26 cellular contexts compared by ENCODE assay signal in the genomic region with DNA sequence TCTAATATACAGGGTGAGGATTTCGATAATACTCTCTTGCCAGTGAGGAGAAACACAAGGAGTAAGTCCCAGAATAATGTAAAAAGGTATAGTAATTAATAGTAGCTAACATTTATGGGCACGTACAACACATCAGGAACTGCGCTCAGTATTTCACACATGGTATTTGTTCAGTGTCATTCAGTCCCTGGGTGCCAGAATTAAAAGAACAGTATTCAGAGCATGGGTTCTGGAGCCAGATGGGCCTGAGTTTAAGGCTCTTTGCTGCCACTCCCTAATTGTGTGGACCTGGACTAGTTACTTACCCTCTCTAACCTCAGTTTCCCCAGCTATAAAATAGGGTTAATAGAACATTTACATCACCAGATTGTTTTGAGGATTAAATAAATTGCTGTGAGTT. TPM values are rescaled to one million over a fixed set of nuclear protein-coding genes. Genes with fewer than 3 reads are reported as not detected.
DNase-seq lines count a peak whose midpoint lies in the region; ATAC-seq and TF ChIP-seq lines count a peak whose summit lies in the region.
"Had no signal": no experiment of that assay in that cellular context is flagged by ENCODE, and none has a peak within 500 bp of the region (broad histone marks: within the 10 kb centered on the region; RNA-seq: fewer than 3 reads in every experiment).

No MANE protein-coding gene starts in this region.

- no peak for ATAC-seq in CD4-positive, alpha-beta T cell (ENCODE audit: poor library complexity)
- ATAC-seq in natural killer cell treated with Interleukin-12 subunit alpha and Interleukin-12 subunit beta and Interleukin-15 and Interleukin-18, amount 100 ng/mL, for 72 hours: no peak
- ATAC-seq: left lung, sciatic nerve had no signal

- no peaks in the 10 kb centered on the region for H3F3A ChIP-seq in MM.1S (ENCODE audit: insufficient read depth, low read length)

- intact Hi-C loops in CD14-positive monocyte (cut with micrococcal nuclease) (loop anchor here in 1 of 2 donors (5.0 kb wide), 1 partner anchor 43 kb away; no protein-coding TSS in a partner anchor), vagina (cut with DNase I) (no loop called here)
- intact Hi-C loops in CD4-positive, alpha-beta T cell (cut with DNase I, micrococcal nuclease): no loop called here

- H3K4me1 Mint-ChIP-seq in CD14-positive monocyte: peaks cover 39% of the 10 kb centered on the region
- H3K4me1 Mint-ChIP-seq in CD4-positive, alpha-beta T cell (ENCODE audit: low read depth): peaks cover 77% of the 10 kb centered on the region
- H3K4me1 Mint-ChIP-seq in natural killer cell treated with Interleukin-12 subunit alpha and Interleukin-12 subunit beta and Interleukin-15 and Interleukin-18, amount 100 ng/mL, for 72 hours (ENCODE audit: low read depth in 2 of 2): peaks cover 58 to 60% of the 10 kb centered on the region in 2 donors

- H3K9me3 ChIP-seq in CD4-positive, alpha-beta T cell (ENCODE audit: control insufficient read depth, low read length): no peaks in the 10 kb centered on the region
- no peaks in the 10 kb centered on the region for H3K9me3 ChIP-seq in vagina
- no peaks in the 10 kb centered on the region for H3K9me3 ChIP-seq in MM.1S (replicated peaks; ENCODE audit: insufficient read depth, low read length)
- H3K9me3 ChIP-seq: left lung, prostate gland had no signal

- no peak for TF ChIP-seq POLR2A in vagina (IDR thresholded peaks at IDR 0.05)

- H4K20me1 ChIP-seq in MM.1S (ENCODE audit: insufficient read depth, low read length): no peaks in the 10 kb centered on the region

- H3K4me3 Mint-ChIP-seq in CD14-positive monocyte: no peak overlapping the region
- H3K4me3 Mint-ChIP-seq in CD4-positive, alpha-beta T cell: no peak overlapping the region
- H3K4me3 Mint-ChIP-seq in natural killer cell treated with Interleukin-12 subunit alpha and Interleukin-12 subunit beta and Interleukin-15 and Interleukin-18, amount 100 ng/mL, for 72 hours: peak overlapping the region; percentile 70
- H3K4me3 Mint-ChIP-seq: activated naive CD4-positive, alpha-beta T cell treated with anti-CD3 and anti-CD28 coated beads, Interleukin-2, amount 10 ng/mL, durations not matched to agents 7 days and 5 days had no signal

- peaks cover 74% of the 10 kb centered on the region for H3K79me2 ChIP-seq in MM.1S (ENCODE audit: low read length)

- peaks cover 0 to 1% (median 0%) of the 10 kb centered on the region in 3 donors for H3K27me3 Mint-ChIP-seq in CD14-positive monocyte (ENCODE audit: low read depth in 3 of 3)
- no peaks in the 10 kb centered on the region for H3K27me3 Mint-ChIP-seq in CD4-positive, alpha-beta T cell
- no peaks in the 10 kb centered on the region for H3K27me3 Mint-ChIP-seq in natural killer cell treated with Interleukin-12 subunit alpha and Interleukin-12 subunit beta and Interleukin-15 and Interleukin-18, amount 100 ng/mL, for 72 hours
- H3K27me3 Mint-ChIP-seq: activated naive CD4-positive, alpha-beta T cell treated with anti-CD3 and anti-CD28 coated beads, Interleukin-2, amount 10 ng/mL, durations not matched to agents 7 days and 5 days had no signal

- peak overlapping the region in 4 of 7 donors; percentile 15 to 80 (median 40) for H3K27ac Mint-ChIP-seq in CD14-positive monocyte
- peak overlapping the region; percentile 73 for H3K27ac Mint-ChIP-seq in CD4-positive, alpha-beta T cell
- H3K27ac Mint-ChIP-seq in natural killer cell treated with Interleukin-12 subunit alpha and Interleukin-12 subunit beta and Interleukin-15 and Interleukin-18, amount 100 ng/mL, for 72 hours: peak overlapping the region; percentile 68 to 89
- H3K27ac Mint-ChIP-seq: activated naive CD4-positive, alpha-beta T cell treated with anti-CD3 and anti-CD28 coated beads, Interleukin-2, amount 10 ng/mL, durations not matched to agents 7 days and 5 days had no signal

- H3K4me3 ChIP-seq in vagina (no peak overlapping the region), MM.1S (ENCODE audit: low read length) (no peak overlapping the region)
- H3K4me3 ChIP-seq: GM23248, left lung, PC-9, prostate gland, SK-N-MC had no signal

- H3K9me3 Mint-ChIP-seq in CD14-positive monocyte: no peaks in the 10 kb centered on the region
- no peaks in the 10 kb centered on the region for H3K9me3 Mint-ChIP-seq in CD4-positive, alpha-beta T cell
- H3K9me3 Mint-ChIP-seq in natural killer cell treated with Interleukin-12 subunit alpha and Interleukin-12 subunit beta and Interleukin-15 and Interleukin-18, amount 100 ng/mL, for 72 hours: no peaks in the 10 kb centered on the region
- H3K9me3 Mint-ChIP-seq: activated naive CD4-positive, alpha-beta T cell treated with anti-CD3 and anti-CD28 coated beads, Interleukin-2, amount 10 ng/mL, durations not matched to agents 7 days and 5 days had no signal

- no peak for DNase-seq in CD14-positive monocyte (ENCODE audit: low spot score)
- DNase-seq in CD4-positive, alpha-beta T cell: no peak
- DNase-seq in caudate nucleus (lab: John Stamatoyannopoulos, UW): no peak
- no peak for DNase-seq in natural killer cell treated with Interleukin-12 subunit alpha and Interleukin-12 subunit beta and Interleukin-15 and Interleukin-18, amount 100 ng/mL, for 72 hours (ENCODE audit: low spot score)
- DNase-seq in dedifferentiated amniotic fluid mesenchymal stem cell (ENCODE audit: extremely low spot score): no peak
- DNase-seq in vagina (ENCODE audit: extremely low spot score in 2 of 2): no peak
- DNase-seq in MM.1S: no peak
- DNase-seq: activated naive CD4-positive, alpha-beta T cell treated with anti-CD3 and anti-CD28 coated beads, Interleukin-2, amount 10 ng/mL, durations not matched to agents 7 days and 5 days; amniotic stem cell; effector CD8-positive, alpha-beta T cell; erythroblast; glutamatergic neuron; GM23248; islet precursor cell; left lung; mesenchymal stem cell; NCI-H1436; NCI-H2081; NCI-H2227 treated with DMSO at 0.1 percent for 48 hours; NK-92 treated with Interleukin-12 subunit alpha and Interleukin-12 subunit beta, amount 100 ng/mL, for 24 hours; PC-9; stimulated activated CD4-positive, alpha-beta T cell treated with anti-CD3 and anti-CD28 coated beads, Interleukin-2, amount 100 ng/mL, for 48 hours; trophoblast cell had no signal

- POLR2A ChIA-PET in CD4-positive, alpha-beta T cell (lab: Charles Lee): interaction anchor here (0.6 to 2.7 kb wide), 6 partner anchors 10 to 61 kb away, joined by 3 to 21 read pairs (median 4); partner anchors contain the start of genes NMRK1 and OSTF1

- no peak overlapping the region for H3K27ac ChIP-seq in CD4-positive, alpha-beta T cell (ENCODE audit: low read depth, low read length)
- H3K27ac ChIP-seq in caudate nucleus (ENCODE audit: low read depth, low read length) (peak overlapping the region; percentile 11), vagina (no peak overlapping the region), MM.1S (ENCODE audit: low read length) (no peak overlapping the region)
- H3K27ac ChIP-seq: GM23248, PC-9, prostate gland, SK-N-MC had no signal

- H3K9me2 ChIP-seq in MM.1S (replicated peaks; ENCODE audit: insufficient read depth, low read length): no peaks in the 10 kb centered on the region

- H3K9ac ChIP-seq in MM.1S (ENCODE audit: low read length): no peak overlapping the region
- H3K9ac ChIP-seq: GM23248 had no signal

- no peak overlapping the region for H3K4me2 ChIP-seq in MM.1S (ENCODE audit: low read depth, low read length)
- H3K4me2 ChIP-seq: PC-9 had no signal

- CTCF ChIA-PET in CD4-positive, alpha-beta T cell (lab: Charles Lee): interaction anchor here (1.1 kb wide), 1 partner anchor 37 kb away, joined by 3 read pairs; no protein-coding TSS in a partner anchor

- TF ChIP-seq CTCF in CD14-positive monocyte (IDR thresholded peaks at IDR 0.05) (no peak), vagina (IDR thresholded peaks at IDR 0.05) (no peak), MM.1S (IDR thresholded peaks at IDR 0.05; ENCODE audit: low read length) (no peak)
- TF ChIP-seq CTCF in CD4-positive, alpha-beta T cell (IDR thresholded peaks at IDR 0.05): no peak

- no peaks in the 10 kb centered on the region for H3K27me3 ChIP-seq in CD4-positive, alpha-beta T cell (ENCODE audit: control insufficient read depth, insufficient read depth, low read length)
- H3K27me3 ChIP-seq in vagina (no peaks in the 10 kb centered on the region), MM.1S (replicated peaks; ENCODE audit: insufficient read depth, low read length) (no peaks in the 10 kb centered on the region)
- H3K27me3 ChIP-seq: left lung had no signal

- H3K36me3 ChIP-seq in vagina (no peaks in the 10 kb centered on the region), MM.1S (replicated peaks; ENCODE audit: insufficient read depth, low read length) (no peaks in the 10 kb centered on the region)
- H3K36me3 ChIP-seq: left lung, prostate gland had no signal

- H3K4me1 ChIP-seq in vagina (peaks cover 39% of the 10 kb centered on the region), MM.1S (ENCODE audit: low read length) (no peaks in the 10 kb centered on the region)
- H3K4me1 ChIP-seq: prostate gland had no signal

- no peak overlapping the region for H2AFZ ChIP-seq in MM.1S (ENCODE audit: low read length)
- H2AFZ ChIP-seq: GM23248, PC-9 had no signal

- peaks cover 27 to 48% of the 10 kb centered on the region in 2 donors for H3K36me3 Mint-ChIP-seq in CD14-positive monocyte
- peaks cover 53% of the 10 kb centered on the region for H3K36me3 Mint-ChIP-seq in CD4-positive, alpha-beta T cell (ENCODE audit: low read depth)
- peaks cover 6% of the 10 kb centered on the region for H3K36me3 Mint-ChIP-seq in natural killer cell treated with Interleukin-12 subunit alpha and Interleukin-12 subunit beta and Interleukin-15 and Interleukin-18, amount 100 ng/mL, for 72 hours

RNA-seq across cellular contexts. Expression of gene OSTF1, which starts 16.3 kb away (rescaled TPM):
- 100 to 1,000 TPM; 240 to 296 TPM for polyA plus RNA-seq in CD14-positive monocyte
- 10 to 100 TPM; 31.3 to 32.8 TPM for total RNA-seq in CD4-positive, alpha-beta T cell
- 100 to 1,000 TPM; 144 to 184 TPM for total RNA-seq in natural killer cell treated with Interleukin-12 subunit alpha and Interleukin-12 subunit beta and Interleukin-15 and Interleukin-18, amount 100 ng/mL, for 72 hours
- 25.0 TPM for total RNA-seq in vagina

RNA-seq across cellular contexts. Expression of gene NMRK1, which starts 16.7 kb away (rescaled TPM):
- 1 to 10 TPM; 9.3 to 9.8 TPM for polyA plus RNA-seq in CD14-positive monocyte
- 10 to 100 TPM; 45.3 to 46.5 TPM for total RNA-seq in CD4-positive, alpha-beta T cell
- total RNA-seq in natural killer cell treated with Interleukin-12 subunit alpha and Interleukin-12 subunit beta and Interleukin-15 and Interleukin-18, amount 100 ng/mL, for 72 hours: 10 to 100 TPM; 24.0 to 27.2 TPM
- 20.4 TPM for total RNA-seq in vagina
